Comparison of ENCODE assay signal across 17 cellular contexts in genomic region chr10:31936933-31937332, GRCh38. TPM values are rescaled to one million over a fixed set of nuclear protein-coding genes. Genes with fewer than 3 reads are reported as not detected.
DNase-seq lines count a peak whose midpoint lies in the region; ATAC-seq and TF ChIP-seq lines count a peak whose summit lies in the region.
"Had no signal": no experiment of that assay in that cellular context is flagged by ENCODE, and none has a peak within 500 bp of the region (broad histone marks: within the 10 kb centered on the region; RNA-seq: fewer than 3 reads in every experiment).

No MANE protein-coding gene starts in this region.

- H3K36me3 Mint-ChIP-seq in type B pancreatic cell (no peaks in the 10 kb centered on the region), osteocyte (ENCODE audit: unreplicated experiment) (no peaks in the 10 kb centered on the region)

- ATAC-seq in left ventricle myocardium superior (peak; percentile 23), left cardiac atrium (no peak), left colon (peak; percentile 96), GM18520 (IDR thresholded peaks at IDR 0.05; ENCODE audit: unreplicated experiment) (no peak)

- peaks cover 21% of the 10 kb centered on the region for H3K4me1 Mint-ChIP-seq in type B pancreatic cell (ENCODE audit: unreplicated experiment)
- H3K4me1 Mint-ChIP-seq in osteocyte (ENCODE audit: unreplicated experiment) = peaks cover 27% of the 10 kb centered on the region

- H3K9me3 Mint-ChIP-seq in type B pancreatic cell (no peaks in the 10 kb centered on the region), osteocyte (ENCODE audit: unreplicated experiment) (no peaks in the 10 kb centered on the region)
- H3K9me3 Mint-ChIP-seq: activated CD4-positive, alpha-beta T cell treated with anti-CD3 and anti-CD28 coated beads, Interleukin-2, amount 10 ng/mL, durations not matched to agents 24 days and 14 days had no signal

- DNase-seq in left ventricle myocardium superior (no peak), left cardiac atrium (no peak), amniotic epithelial cell (ENCODE audit: low read depth) (peak; percentile 39), left colon (no peak), type B pancreatic cell (ENCODE audit: extremely low spot score, unreplicated experiment) (no peak), NCI-H748 treated with DMSO at 0.1 percent for 48 hours (lab: John Stamatoyannopoulos, UW) (no peak), osteocyte (ENCODE audit: extremely low spot score, unreplicated experiment) (no peak)
- DNase-seq: activated CD4-positive, alpha-beta T cell treated with anti-CD3 and anti-CD28 coated beads, Interleukin-2, amount 10 ng/mL, durations not matched to agents 24 days and 14 days; activated naive CD4-positive, alpha-beta T cell treated with anti-CD3 and anti-CD28 coated beads, Interleukin-2, amount 50 U/mL, for 16 hours; activated T-cell treated with anti-CD3 and anti-CD28 coated beads for 4 hours; GF-D8; glutamatergic neuron; islet precursor cell; NCI-H2029 treated with DMSO at 0.1 percent for 48 hours; NCI-H69; testis had no signal

- TF ChIP-seq CTCF in type B pancreatic cell (conservative IDR thresholded peaks at IDR 0.05) (no peak), osteocyte (IDR thresholded peaks at IDR 0.05) (no peak)

- H3K4me3 Mint-ChIP-seq in type B pancreatic cell (peak overlapping the region; percentile 4), osteocyte (ENCODE audit: unreplicated experiment) (no peak overlapping the region)
- H3K4me3 Mint-ChIP-seq: activated CD4-positive, alpha-beta T cell treated with anti-CD3 and anti-CD28 coated beads, Interleukin-2, amount 10 ng/mL, durations not matched to agents 24 days and 14 days had no signal

- intact Hi-C loops in left ventricle myocardium superior (cut with micrococcal nuclease) = no loop called here
- intact Hi-C loops in left cardiac atrium (cut with DNase I) = no loop called here
- intact Hi-C loops in left colon (cut with DNase I, micrococcal nuclease) = no loop called here

- H3K27me3 Mint-ChIP-seq in type B pancreatic cell (no peaks in the 10 kb centered on the region), osteocyte (ENCODE audit: unreplicated experiment) (no peaks in the 10 kb centered on the region)

- peak overlapping the region; percentile 58 for H3K27ac Mint-ChIP-seq in type B pancreatic cell
- H3K27ac Mint-ChIP-seq in osteocyte (ENCODE audit: unreplicated experiment) = no peak overlapping the region
- H3K27ac Mint-ChIP-seq: activated CD4-positive, alpha-beta T cell treated with anti-CD3 and anti-CD28 coated beads, Interleukin-2, amount 10 ng/mL, durations not matched to agents 24 days and 14 days had no signal

RNA-seq across cellular contexts. Expression of gene ARHGAP12, which starts 8.3 kb away (rescaled TPM):
- total RNA-seq in left ventricle myocardium superior = 21.1 TPM
- total RNA-seq in left cardiac atrium = 10 to 100 TPM; 17.2 to 21.7 TPM
- total RNA-seq in left colon = 10 to 100 TPM; 38.2 to 46.9 TPM
- 30.4 and 39.5 TPM in 2 replicates for total RNA-seq in type B pancreatic cell (ENCODE audit: low replicate concordance)
- 18.8 and 20.8 TPM in 2 replicates for total RNA-seq in osteocyte

Comparison
In these comparisons a context has a peak if more than half of its experiments do, and no peak if none do; other contexts are left out.
1. ATAC-seq: peak in left ventricle myocardium superior (single experiment) and left colon (single experiment); none in left cardiac atrium (0 of 2) and GM18520 (single experiment).